9 cellular contexts compared by ENCODE assay signal in the genomic region with DNA sequence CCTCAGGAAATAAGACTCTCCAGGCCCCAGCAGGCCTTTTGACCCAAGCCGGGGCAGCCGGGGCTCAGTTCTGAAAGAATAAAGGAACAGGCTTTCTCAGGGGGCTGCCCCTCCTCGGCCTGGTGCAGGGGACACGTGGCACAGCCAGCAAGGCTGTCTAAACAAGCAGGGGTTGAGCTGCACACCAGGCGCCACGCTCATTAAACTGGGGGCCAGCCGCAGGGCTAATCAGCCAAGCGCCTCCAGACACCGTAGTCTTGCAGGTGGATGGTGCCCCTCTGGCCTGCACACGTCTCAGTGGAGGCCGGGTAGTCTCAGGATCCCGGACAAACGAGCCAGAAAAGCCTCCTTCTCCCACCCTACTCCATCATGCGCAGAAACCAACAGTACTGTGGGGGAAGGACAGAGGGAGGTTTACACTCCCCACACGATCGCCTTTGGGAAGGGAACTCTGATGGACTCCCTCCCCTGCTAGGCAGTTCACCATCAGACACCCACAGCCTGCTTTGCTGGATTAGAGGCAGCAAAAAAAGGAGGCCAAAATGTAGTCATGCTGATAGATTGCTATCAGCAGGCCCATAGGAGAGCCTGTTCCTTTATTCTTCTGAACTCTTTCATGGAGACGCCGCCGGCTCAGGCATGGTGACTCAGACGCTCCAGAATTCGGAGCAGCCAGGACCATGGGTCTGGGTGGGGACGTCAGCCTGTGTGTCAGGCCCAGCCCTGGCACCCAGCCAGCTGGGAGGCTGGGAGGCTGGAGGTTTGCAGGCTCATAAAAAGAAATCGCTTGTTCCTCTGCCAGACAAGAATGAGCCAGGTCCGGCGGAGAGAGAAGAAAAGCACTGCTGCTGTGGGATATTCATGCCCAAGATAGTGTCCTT.
DNase-seq lines count a peak whose midpoint lies in the region; ATAC-seq, FAIRE-seq and TF ChIP-seq lines count a peak whose summit lies in the region.
"Had no signal": no experiment of that assay in that cellular context is flagged by ENCODE, and none has a peak within 500 bp of the region (broad histone marks: within the 10 kb centered on the region; RNA-seq: fewer than 3 reads in every experiment).

No MANE protein-coding gene starts in this region.

- peak overlapping the region; percentile 40 for H3K9ac ChIP-seq in GM23248
- no peak overlapping the region for H3K9ac ChIP-seq in neural progenitor cell

- no peak overlapping the region for H2AFZ ChIP-seq in GM23248
- H2AFZ ChIP-seq in OCI-LY7 (ENCODE audit: low read length), result peak overlapping the region; percentile 96
- H2AFZ ChIP-seq in neural progenitor cell (replicated peaks), result peak overlapping the region; percentile 27

- H3K27me3 ChIP-seq in GM23248 (replicated peaks; ENCODE audit: insufficient read depth), result no peaks in the 10 kb centered on the region
- H3K27me3 ChIP-seq in neural progenitor cell, result no peaks in the 10 kb centered on the region

- H3K27ac Mint-ChIP-seq in neural progenitor cell, result no peak overlapping the region
- H3K27ac Mint-ChIP-seq in activated naive CD4-positive, alpha-beta T cell treated with anti-CD3 and anti-CD28 coated beads, Interleukin-2, amount 10 ng/mL, durations not matched to agents 7 days and 5 days, result no peak overlapping the region

- no peaks in the 10 kb centered on the region for H4K20me1 ChIP-seq in GM23248 (ENCODE audit: insufficient read depth)
- no peaks in the 10 kb centered on the region for H4K20me1 ChIP-seq in OCI-LY7 (ENCODE audit: insufficient read depth, low read length)
- H4K20me1 ChIP-seq in neural progenitor cell (ENCODE audit: low read depth), result no peaks in the 10 kb centered on the region

- H3K4me1 ChIP-seq in GM23248 (ENCODE audit: insufficient read depth) (peaks cover 24% of the 10 kb centered on the region), OCI-LY7 (ENCODE audit: insufficient read depth, low read length, poor library complexity, severe bottlenecking) (peaks cover 65% of the 10 kb centered on the region), neural progenitor cell (peaks cover 17% of the 10 kb centered on the region)

- no peak overlapping the region for H3K4me3 Mint-ChIP-seq in neural progenitor cell
- H3K4me3 Mint-ChIP-seq in activated naive CD4-positive, alpha-beta T cell treated with anti-CD3 and anti-CD28 coated beads, Interleukin-2, amount 10 ng/mL, durations not matched to agents 7 days and 5 days, result no peak overlapping the region

- WGBS in GM23248 (ENCODE audit: low coverage in 1 of 2, low lambda C conversion rate in 2 of 2, missing lambda C conversion rate in 2 of 2), 2 experiments, result 54 to 65% methylated on average over 14 to 21 of the region's 25 CpGs

- no peak for FAIRE-seq in D721Med (lab: Jason Lieb, UNC)
- FAIRE-seq: frontal cortex had no signal

- DNase-seq in GM23248, result peak; percentile 93
- DNase-seq in OCI-LY7 (ENCODE audit: low spot score), result peak; percentile 75
- DNase-seq in neural progenitor cell (ENCODE audit: low spot score), result peak; percentile 68
- no peak for DNase-seq in D721Med (ENCODE audit: insufficient read length, low spot score)
- no peak for DNase-seq in activated naive CD4-positive, alpha-beta T cell treated with anti-CD3 and anti-CD28 coated beads, Interleukin-2, amount 10 ng/mL, durations not matched to agents 7 days and 5 days

- in situ Hi-C loops in GM23248 (cut with MboI), result no loop called here

- peaks cover 12% of the 10 kb centered on the region for H3K27me3 Mint-ChIP-seq in neural progenitor cell (ENCODE audit: insufficient read depth, low read depth)
- no peaks in the 10 kb centered on the region for H3K27me3 Mint-ChIP-seq in activated naive CD4-positive, alpha-beta T cell treated with anti-CD3 and anti-CD28 coated beads, Interleukin-2, amount 10 ng/mL, durations not matched to agents 7 days and 5 days

- H3K4me3 ChIP-seq in GM23248 (0 out of 2 replicates have a peak overlapping the region, but pooled peaks have one; percentile 36), OCI-LY7 (ENCODE audit: low read depth, low read length, poor library complexity, severe bottlenecking) (no peak overlapping the region), neural progenitor cell (no peak overlapping the region)

- no peak for TF ChIP-seq CTCF in OCI-LY7 (conservative IDR thresholded peaks at IDR 0.05; ENCODE audit: low read length)
- TF ChIP-seq CTCF in neural progenitor cell (IDR thresholded peaks at IDR 0.05), result no peak
- no peak for TF ChIP-seq CTCF in D721Med (IDR thresholded peaks at IDR 0.05; ENCODE audit: insufficient read depth, missing control alignments)

- H3K79me2 ChIP-seq in GM23248 (ENCODE audit: insufficient read depth) (no peaks in the 10 kb centered on the region), OCI-LY7 (ENCODE audit: insufficient read depth, low read depth, low read length) (no peaks in the 10 kb centered on the region), neural progenitor cell (ENCODE audit: low read depth) (no peaks in the 10 kb centered on the region)

- H3K36me3 ChIP-seq in GM23248 (ENCODE audit: low read depth) (no peaks in the 10 kb centered on the region), OCI-LY7 (ENCODE audit: insufficient read depth, low read length) (no peaks in the 10 kb centered on the region), neural progenitor cell (no peaks in the 10 kb centered on the region)

- H3K4me1 Mint-ChIP-seq in neural progenitor cell, result peaks cover 29% of the 10 kb centered on the region
- H3K4me1 Mint-ChIP-seq in activated naive CD4-positive, alpha-beta T cell treated with anti-CD3 and anti-CD28 coated beads, Interleukin-2, amount 10 ng/mL, durations not matched to agents 7 days and 5 days, result peaks cover 5% of the 10 kb centered on the region

- intact Hi-C loops in OCI-LY7 (cut with micrococcal nuclease; ENCODE audit: unreplicated experiment), result no loop called here

- CTCF ChIA-PET in OCI-LY7 (lab: Charles Lee; ENCODE audit: unreplicated experiment), result interaction anchor here (0.6 kb wide), 1 partner anchor 944 kb away, joined by 3 read pairs; no protein-coding TSS in a partner anchor
- CTCF ChIA-PET in activated naive CD4-positive, alpha-beta T cell treated with anti-CD3 and anti-CD28 coated beads, Interleukin-2, amount 10 ng/mL, durations not matched to agents 7 days and 5 days (lab: Charles Lee), result no interaction called here

- H3K4me2 ChIP-seq in GM23248 (ENCODE audit: unreplicated experiment) (peak overlapping the region; percentile 48), OCI-LY7 (ENCODE audit: low read length) (peak overlapping the region; percentile 58), neural progenitor cell (no peak overlapping the region)

- H3F3A ChIP-seq in GM23248 (ENCODE audit: insufficient read depth) (peaks cover 9% of the 10 kb centered on the region), neural progenitor cell (ENCODE audit: low read depth) (no peaks in the 10 kb centered on the region)

- BruUV-seq in OCI-LY7 (replicated peaks; lab: Mats Ljungman, UMichigan), result no TSS peak

- H3K9me3 ChIP-seq in GM23248 (ENCODE audit: low read depth) (no peaks in the 10 kb centered on the region), OCI-LY7 (ENCODE audit: low read length) (no peaks in the 10 kb centered on the region), neural progenitor cell (ENCODE audit: low read depth) (no peaks in the 10 kb centered on the region)

- H3K9me2 ChIP-seq in GM23248 (ENCODE audit: insufficient read depth) (no peaks in the 10 kb centered on the region), OCI-LY7 (ENCODE audit: insufficient read depth, low read length) (no peaks in the 10 kb centered on the region)

- peak; percentile 83 for ATAC-seq in esophagus mucosa
- ATAC-seq in GM21515 (IDR thresholded peaks at IDR 0.05; ENCODE audit: unreplicated experiment), result no peak
- ATAC-seq in HG03159 (IDR thresholded peaks at IDR 0.05; ENCODE audit: unreplicated experiment), result no peak

- POLR2A ChIA-PET in OCI-LY7 (lab: Charles Lee), result interaction anchor here (0.5 to 1.2 kb wide), 2 partner anchors 11 to 44 kb away, joined by 3 to 4 read pairs; no protein-coding TSS in a partner anchor

- H3K27ac ChIP-seq in GM23248, result peak overlapping the region; percentile 62; the same call in 1 of the 2 replicates
- H3K27ac ChIP-seq in OCI-LY7 (ENCODE audit: low read depth, low read length, poor library complexity, severe bottlenecking), result peak overlapping the region; percentile 70
- no peak overlapping the region for H3K27ac ChIP-seq in neural progenitor cell

- peaks cover 23% of the 10 kb centered on the region for H3K9me3 Mint-ChIP-seq in neural progenitor cell
- no peaks in the 10 kb centered on the region for H3K9me3 Mint-ChIP-seq in activated naive CD4-positive, alpha-beta T cell treated with anti-CD3 and anti-CD28 coated beads, Interleukin-2, amount 10 ng/mL, durations not matched to agents 7 days and 5 days

- no peaks in the 10 kb centered on the region for H3K36me3 Mint-ChIP-seq in neural progenitor cell
- no peaks in the 10 kb centered on the region for H3K36me3 Mint-ChIP-seq in activated naive CD4-positive, alpha-beta T cell treated with anti-CD3 and anti-CD28 coated beads, Interleukin-2, amount 10 ng/mL, durations not matched to agents 7 days and 5 days

Comparison
In these comparisons a context has a peak if more than half of its experiments do, and no peak if none do; other contexts are left out.
1. DNase-seq: peak in GM23248 (single experiment), OCI-LY7 (single experiment) and neural progenitor cell (single experiment); none in D721Med (single experiment) and activated naive CD4-positive, alpha-beta T cell treated with anti-CD3 and anti-CD28 coated beads, Interleukin-2, amount 10 ng/mL, durations not matched to agents 7 days and 5 days (single experiment).